20 cellular contexts compared by ENCODE assay signal in the genomic region with DNA sequence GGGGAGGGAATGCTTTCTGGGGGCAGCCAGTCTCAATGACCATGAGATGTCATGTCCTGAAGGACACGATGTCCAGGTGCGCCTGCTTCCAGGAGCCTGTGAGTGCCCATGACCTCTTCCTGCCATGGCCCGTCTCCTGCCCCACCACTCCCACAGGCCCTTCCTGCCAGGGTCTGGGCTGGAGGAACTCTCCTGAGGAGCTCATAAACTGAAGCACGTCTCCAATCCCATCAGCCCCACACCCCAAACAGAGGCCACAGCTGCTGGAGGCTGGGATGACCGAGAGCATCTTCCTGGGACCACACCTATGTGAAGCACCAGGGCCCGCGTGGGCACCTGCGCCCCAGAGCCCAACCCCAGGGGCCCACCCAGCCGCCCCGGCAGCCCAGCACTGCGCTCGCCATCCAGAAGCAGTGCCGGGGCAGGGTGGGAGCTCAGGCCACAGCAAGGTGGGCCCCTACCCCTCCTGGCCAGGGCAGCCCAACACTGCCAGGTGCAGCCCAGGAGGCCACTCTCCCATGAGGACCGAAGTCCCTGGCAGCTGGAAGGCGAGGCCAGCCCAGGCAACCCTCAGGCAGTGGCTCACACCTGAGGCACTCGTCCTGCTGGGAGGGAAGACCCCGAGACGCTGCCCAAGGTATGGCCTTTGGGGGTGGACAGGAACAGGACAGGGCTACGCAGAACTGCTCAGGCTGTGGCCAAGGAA. TPM values are rescaled to one million over a fixed set of nuclear protein-coding genes. Genes with fewer than 3 reads are reported as not detected.
DNase-seq lines count a peak whose midpoint lies in the region; ATAC-seq and TF ChIP-seq lines count a peak whose summit lies in the region.
"Had no signal": no experiment of that assay in that cellular context is flagged by ENCODE, and none has a peak within 500 bp of the region (broad histone marks: within the 10 kb centered on the region; RNA-seq: fewer than 3 reads in every experiment).

No MANE protein-coding gene starts in this region.

- DNase-seq in activated CD4-positive, CD25-positive, alpha-beta regulatory T cell treated with anti-CD3 and anti-CD28 coated beads, Interleukin-2, amount 50 U/mL, for 72 hours: peak; percentile 8
- DNase-seq in activated CD4-positive, CD25-positive, alpha-beta regulatory T cell (lab: John Stamatoyannopoulos, UW): no peak
- peak; percentile 46 for DNase-seq in H7
- DNase-seq in left ventricle myocardium superior: peak; percentile 26
- DNase-seq in posterior vena cava (ENCODE audit: low spot score): peak; percentile 69
- DNase-seq in GM19240 (ENCODE audit: insufficient read length, low spot score): no peak
- no peak for DNase-seq in erythroblast (lab: John Stamatoyannopoulos, UW)
- DNase-seq: activated CD8-positive, alpha-beta T cell treated with anti-CD3 and anti-CD28 coated beads for 36 hours; brain microvascular endothelial cell; GF-D8; KG1; NCI-H146; NCI-H524; stimulated activated CD4-positive, alpha-beta T cell treated with anti-CD3 and anti-CD28 coated beads, Interleukin-4, amount 100 ng/mL, for 24 hours; stimulated activated naive CD4-positive, alpha-beta T cell treated with Interleukin-2 at 50 U/mL for 16 hours had no signal

- H3K27me3 ChIP-seq in H7 (ENCODE audit: control insufficient read depth, insufficient read depth, low read length): no peaks in the 10 kb centered on the region
- H3K27me3 ChIP-seq: brain microvascular endothelial cell, left lung, thyroid gland had no signal

- H3K36me3 ChIP-seq in H7 (replicated peaks; ENCODE audit: control insufficient read depth, insufficient read depth, low read length): no peaks in the 10 kb centered on the region; the same call in 1 of the 2 replicates
- H3K36me3 ChIP-seq: prostate gland had no signal

- ATAC-seq in left ventricle myocardium superior: no peak
- no peak for ATAC-seq in GM19324 (IDR thresholded peaks at IDR 0.05; ENCODE audit: low FRiP score, unreplicated experiment)
- ATAC-seq: activated CD8-positive, alpha-beta T cell treated with anti-CD3 and anti-CD28 coated beads for 36 hours; mucosa of descending colon had no signal

- TF ChIP-seq POLR2A in erythroblast (IDR thresholded peaks at IDR 0.05; ENCODE audit: low read length): no peak

- intact Hi-C loops in left ventricle myocardium superior (cut with micrococcal nuclease): no loop called here
- intact Hi-C loops in posterior vena cava (cut with DNase I): no loop called here

- no peak overlapping the region for H3K4me3 ChIP-seq in H7 (ENCODE audit: insufficient read depth, low read depth, low read length)
- H3K4me3 ChIP-seq: left lung, mucosa of descending colon, prostate gland, thyroid gland had no signal

RNA-seq across cellular contexts. Expression of a gene that starts 53.9 kb away (rescaled TPM):
- 74.6 and 77.0 TPM in 2 replicates for total RNA-seq in H7 (2014; rRNA removed; shearing (Covaris generic))
- total RNA-seq in left ventricle myocardium superior: 116 TPM
- 10 to 100 TPM; 32.7 to 34.1 TPM for total RNA-seq in posterior vena cava

Comparison
In these comparisons a context has a peak if more than half of its experiments do, and no peak if none do; other contexts are left out.
1. DNase-seq: peak in activated CD4-positive, CD25-positive, alpha-beta regulatory T cell treated with anti-CD3 and anti-CD28 coated beads, Interleukin-2, amount 50 U/mL, for 72 hours (single experiment), H7 (single experiment), left ventricle myocardium superior (single experiment) and posterior vena cava (single experiment); none in activated CD4-positive, CD25-positive, alpha-beta regulatory T cell (0 of 4), GM19240 (single experiment) and erythroblast (0 of 2).